ENCODE assay signal across 21 cellular contexts in genomic region chr14:69375722-69376121, GRCh38.
"Had no signal": no experiment of that assay in that cellular context is flagged by ENCODE, and none has a peak within 500 bp of the region (broad histone marks: within the 10 kb centered on the region; RNA-seq: fewer than 3 reads in every experiment).

No MANE protein-coding gene starts in this region.

- ATAC-seq: left ventricle myocardium superior; naive thymus-derived CD8-positive, alpha-beta T cell; stimulated activated effector memory CD8-positive, alpha-beta T cell treated with anti-CD3 and anti-CD28 coated beads, Interleukin-12 subunit alpha, Interleukin-12 subunit beta, amount 100 ng/mL, for 72 hours; stimulated activated naive CD8-positive, alpha-beta T cell treated with anti-CD3 and anti-CD28 coated beads, Interleukin-15, Interleukin-2, amounts not matched to agents 100 U/mL and 50 U/mL, for 24 hours had no signal

- FAIRE-seq: frontal cortex, keratinocyte had no signal

- H3K4me1 ChIP-seq: prostate gland, right atrium auricular region, sigmoid colon, testis had no signal

- H3K27me3 ChIP-seq: right atrium auricular region, sigmoid colon, testis, tibial artery had no signal

- H3K36me3 ChIP-seq: prostate gland had no signal

- H3K4me3 ChIP-seq: coronary artery, lower lobe of right lung, prostate gland, right atrium auricular region, sigmoid colon, testis, tibial artery had no signal

- DNase-seq: dermis blood vessel endothelial cell; effector memory CD4-positive, alpha-beta T cell; head of caudate nucleus; left ventricle myocardium superior; lower lobe of right lung; naive thymus-derived CD8-positive, alpha-beta T cell; nephron progenitor cell; nucleus accumbens; sigmoid colon; stimulated activated CD4-positive, alpha-beta T cell treated with anti-CD3 and anti-CD28 coated beads, Interleukin-2, amount 100 ng/mL, for 24 hours; stimulated activated CD4-positive, alpha-beta T cell treated with anti-CD3 and anti-CD28 coated beads, Interleukin-4, amount 100 ng/mL, for 24 hours; stimulated activated naive CD8-positive, alpha-beta T cell treated with anti-CD3 and anti-CD28 coated beads, Interleukin-15, Interleukin-2, amounts not matched to agents 100 U/mL and 50 U/mL, for 24 hours; substantia nigra; testis; tibial artery had no signal

- H3K9me3 ChIP-seq: lower lobe of right lung, prostate gland, right atrium auricular region, sigmoid colon, testis, tibial artery had no signal

- H3K27ac ChIP-seq: coronary artery, lower lobe of right lung, prostate gland, right atrium auricular region, sigmoid colon, testis, tibial artery had no signal
